In genomic region chr16:3842994-3843393, GRCh38 we compare ENCODE assay signal across 21 cellular contexts. TPM values are rescaled to one million over a fixed set of nuclear protein-coding genes. Genes with fewer than 3 reads are reported as not detected.
DNase-seq lines count a peak whose midpoint lies in the region; ATAC-seq, FAIRE-seq and TF ChIP-seq lines count a peak whose summit lies in the region.
"Had no signal": no experiment of that assay in that cellular context is flagged by ENCODE, and none has a peak within 500 bp of the region (broad histone marks: within the 10 kb centered on the region; RNA-seq: fewer than 3 reads in every experiment).

No MANE protein-coding gene starts in this region.

- no peaks in the 10 kb centered on the region for H4K20me1 ChIP-seq in Karpas-422 (ENCODE audit: insufficient read depth, low read depth, low read length)
- H4K20me1 ChIP-seq in fibroblast of lung (ENCODE audit: control insufficient read depth, extremely low read depth, insufficient read depth, low read length): peaks cover 11% of the 10 kb centered on the region

- H3K27ac ChIP-seq in Karpas-422 (ENCODE audit: low read length): peak overlapping the region; percentile 7; the same call in 1 of the 2 replicates
- H3K27ac ChIP-seq in fibroblast of lung (ENCODE audit: insufficient read depth, low read length): no peak overlapping the region
- H3K27ac ChIP-seq in kidney (ENCODE audit: low read depth in 2 of 2, low read length in 2 of 2): no peak overlapping the region
- H3K27ac ChIP-seq: colonic mucosa, epithelial cell of prostate, lower lobe of right lung, Peyer's patch had no signal

- H3K9me3 ChIP-seq in Karpas-422 (ENCODE audit: low read length) (no peaks in the 10 kb centered on the region), fibroblast of lung (ENCODE audit: control insufficient read depth, insufficient read depth, low read depth, low read length) (no peaks in the 10 kb centered on the region), kidney (ENCODE audit: control insufficient read depth in 1 of 2, low read length in 2 of 2) (no peaks in the 10 kb centered on the region)
- H3K9me3 ChIP-seq: colonic mucosa, lower lobe of right lung, Peyer's patch had no signal

- no peak overlapping the region for H3K27ac Mint-ChIP-seq in nephron progenitor cell
- H3K27ac Mint-ChIP-seq: B cell had no signal

- ATAC-seq in left lobe of liver: peak; percentile 95

- no peaks in the 10 kb centered on the region for H3K9me2 ChIP-seq in Karpas-422 (replicated peaks; ENCODE audit: insufficient read depth, low read length)

- H3K36me3 ChIP-seq in Karpas-422 (ENCODE audit: insufficient read depth, low read length) (peaks cover 12% of the 10 kb centered on the region), fibroblast of lung (ENCODE audit: control insufficient read depth, insufficient read depth, low read length) (peaks cover 2% of the 10 kb centered on the region), kidney (ENCODE audit: control insufficient read depth in 1 of 2, insufficient read depth in 2 of 2, low read length in 2 of 2) (peaks cover under 1 to 2% of the 10 kb centered on the region in 2 donors)
- H3K36me3 ChIP-seq: colonic mucosa had no signal

- peaks cover 17% of the 10 kb centered on the region for H3K9me3 Mint-ChIP-seq in nephron progenitor cell
- H3K9me3 Mint-ChIP-seq: naive B cell had no signal

- DNase-seq in AG10803 (ENCODE audit: low read depth) (peak; percentile 73), Karpas-422 (no peak), fibroblast of lung (ENCODE audit: low read depth in 2 of 2) (peak in 1 of 2 donors; percentile 49), left lobe of liver (ENCODE audit: low spot score) (no peak), kidney (no peak), NCI-H1105 treated with DMSO at 0.1 percent for 48 hours (lab: John Stamatoyannopoulos, UW) (no peak), nephron progenitor cell (no peak), NCI-H146 treated with DMSO at 0.1 percent for 48 hours (lab: John Stamatoyannopoulos, UW; ENCODE audit: unreplicated experiment) (no peak)
- DNase-seq: activated CD4-positive, CD25-positive, alpha-beta regulatory T cell; anterior cingulate cortex; colonic mucosa; DMS 273 treated with DMSO at 0.1 percent for 48 hours; lower lobe of right lung; naive B cell; NCI-H2029; NCI-H526; Peyer's patch; stimulated activated CD4-positive, alpha-beta T cell treated with anti-CD3 and anti-CD28 coated beads, Interleukin-2, amount 100 ng/mL, for 24 hours; T-helper 1 cell had no signal

- H3K9ac ChIP-seq in Karpas-422 (ENCODE audit: low read length): no peak overlapping the region
- H3K9ac ChIP-seq in fibroblast of lung (ENCODE audit: insufficient read depth, low read length): no peak overlapping the region
- H3K9ac ChIP-seq in kidney (ENCODE audit: low read length in 2 of 2): no peak overlapping the region

- H3K4me3 ChIP-seq in AG10803 (ENCODE audit: low read length) (no peak overlapping the region), Karpas-422 (ENCODE audit: low read length) (no peak overlapping the region), fibroblast of lung (replicated peaks in 1 of 4; ENCODE audit: control extremely low read depth in 1 of 4, insufficient read depth in 1 of 4, low read depth in 3 of 4, low read length in 4 of 4) (no peak overlapping the region), kidney (ENCODE audit: low read length in 2 of 2) (no peak overlapping the region)
- H3K4me3 ChIP-seq: colonic mucosa, lower lobe of right lung, Peyer's patch had no signal

- H3K27me3 ChIP-seq in Karpas-422 (ENCODE audit: low read length): no peaks in the 10 kb centered on the region
- no peaks in the 10 kb centered on the region for H3K27me3 ChIP-seq in fibroblast of lung (ENCODE audit: control insufficient read depth, insufficient read depth, low read length)
- H3K27me3 ChIP-seq: colonic mucosa, Peyer's patch had no signal

- TF ChIP-seq CTCF in AG10803 (conservative IDR thresholded peaks at IDR 0.05; ENCODE audit: low read length) (no peak), fibroblast of lung (conservative IDR thresholded peaks at IDR 0.05 in 1 of 2, IDR thresholded peaks at IDR 0.05 in 1 of 2; ENCODE audit: low read depth in 1 of 2, low read length in 2 of 2) (no peak), kidney (IDR thresholded peaks at IDR 0.05; ENCODE audit: borderline replicate concordance, extremely low read depth, insufficient read depth) (no peak), nephron progenitor cell (IDR thresholded peaks at IDR 0.05) (no peak)

- H3K4me2 ChIP-seq in Karpas-422 (ENCODE audit: low read depth, low read length, poor library complexity, severe bottlenecking): peak overlapping the region; percentile 8
- peak overlapping the region; percentile 32 for H3K4me2 ChIP-seq in fibroblast of lung (ENCODE audit: extremely low read depth, insufficient read depth, low read length)

- peaks cover 60% of the 10 kb centered on the region for H3K36me3 Mint-ChIP-seq in nephron progenitor cell (ENCODE audit: low read depth)

- H3K4me1 Mint-ChIP-seq in nephron progenitor cell: peaks cover 31% of the 10 kb centered on the region

- H3K27me3 Mint-ChIP-seq in nephron progenitor cell (ENCODE audit: low read depth, poor library complexity): no peaks in the 10 kb centered on the region
- H3K27me3 Mint-ChIP-seq: B cell, naive B cell had no signal

- no peak overlapping the region for H3K4me3 Mint-ChIP-seq in nephron progenitor cell

- FAIRE-seq in kidney (lab: Jason Lieb, UNC): no peak

- H3K4me1 ChIP-seq in Karpas-422 (ENCODE audit: low read length) (peaks cover 30% of the 10 kb centered on the region), fibroblast of lung (ENCODE audit: control insufficient read depth, extremely low read depth, insufficient read depth, low read length) (no peaks in the 10 kb centered on the region), kidney (ENCODE audit: control insufficient read depth in 1 of 2, insufficient read depth in 1 of 2, low read depth in 1 of 2, low read length in 2 of 2) (peaks cover 4 to 10% of the 10 kb centered on the region in 2 donors)
- H3K4me1 ChIP-seq: colonic mucosa had no signal

- H2AFZ ChIP-seq in Karpas-422 (ENCODE audit: low read length) (no peak overlapping the region), fibroblast of lung (ENCODE audit: low read length) (no peak overlapping the region)

- intact Hi-C loops in kidney (cut with DNase I): no loop called here

- H3K79me2 ChIP-seq in Karpas-422 (ENCODE audit: low read length) (peaks cover 99% of the 10 kb centered on the region), fibroblast of lung (ENCODE audit: control insufficient read depth, insufficient read depth, low read length) (peaks cover 84% of the 10 kb centered on the region)

RNA-seq across cellular contexts. Expression of gene CREBBP, which starts 37.5 kb away (rescaled TPM):
- 26.4 and 32.9 TPM in 2 replicates for total RNA-seq in Karpas-422 (2014; rRNA removed; shearing (Covaris generic); ENCODE audit: low replicate concordance)
- total RNA-seq in fibroblast of lung (16.2 and 22.6 TPM in 2 replicates), left lobe of liver (30.3 TPM), kidney (74.6 TPM)
- polyA plus RNA-seq in fibroblast of lung (6.1 and 8.0 TPM in 2 replicates), kidney (ENCODE audit: insufficient read depth, low read depth, low replicate concordance) (5.9 TPM)
- 14.5 and 24.9 TPM in 2 replicates for polyA plus RNA-seq in fibroblast of lung (2012)
- polyA minus RNA-seq in fibroblast of lung (ENCODE audit: low replicate concordance): 57.1 and 89.5 TPM in 2 replicates
